In the genomic region with DNA sequence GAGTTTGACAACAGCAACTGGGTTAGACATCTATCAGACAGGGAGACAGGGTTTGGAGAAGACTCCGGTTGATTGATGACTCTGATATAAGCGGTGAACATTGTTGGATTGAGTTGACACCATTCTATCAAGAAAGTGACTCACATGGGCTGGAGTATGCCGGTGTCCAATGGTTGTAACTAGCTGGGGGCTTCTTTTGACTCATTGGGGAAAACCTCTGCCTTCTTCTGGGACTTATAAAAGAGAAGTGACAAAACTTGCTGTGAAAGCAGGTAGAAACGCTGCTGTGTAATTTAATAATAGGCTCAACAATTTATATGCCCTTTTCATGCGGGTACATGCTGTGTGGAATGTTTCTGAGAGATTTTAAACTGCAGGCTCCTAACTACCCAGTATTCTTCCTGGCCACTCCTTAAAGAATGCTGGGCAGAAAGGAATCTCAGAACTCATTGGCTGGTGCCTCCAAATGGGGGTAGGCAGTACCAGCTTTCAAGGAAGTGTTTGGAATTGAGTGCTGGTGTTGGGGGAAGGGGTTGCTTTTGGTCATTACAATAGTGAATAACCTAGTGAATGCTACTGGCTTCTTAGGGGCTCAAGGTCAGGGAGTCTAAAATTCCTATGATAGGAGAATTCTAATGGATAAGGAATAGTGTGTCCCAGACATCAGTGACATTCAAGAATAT, we compare ENCODE assay signal across 11 cellular contexts. TPM values are rescaled to one million over a fixed set of nuclear protein-coding genes. Genes with fewer than 3 reads are reported as not detected.
A peak's percentile ranks its signal among the peaks of the same experiment; 100 is the strongest.
DNase-seq lines count a peak whose midpoint lies in the region; ATAC-seq lines count a peak whose summit lies in the region.
"Had no signal": no experiment of that assay in that cellular context is flagged by ENCODE, and none has a peak within 500 bp of the region (broad histone marks: within the 10 kb centered on the region; RNA-seq: fewer than 3 reads in every experiment).

No MANE protein-coding gene starts in this region.

- peak overlapping the region; percentile 42 to 84 (median 76) for H3K4me3 Mint-ChIP-seq in CD8-positive, alpha-beta memory T cell
- peak overlapping the region; percentile 75 for H3K4me3 Mint-ChIP-seq in activated naive CD8-positive, alpha-beta T cell treated with anti-CD3 and anti-CD28 coated beads, Interleukin-2, amount 10 ng/mL, durations not matched to agents 7 days and 5 days
- peak overlapping the region in 2 of 8 donors; percentile 32 to 49 for H3K4me3 Mint-ChIP-seq in naive B cell
- H3K4me3 Mint-ChIP-seq: nephron had no signal

- peaks cover 12% of the 10 kb centered on the region for H3K36me3 ChIP-seq in CD8-positive, alpha-beta memory T cell (ENCODE audit: insufficient read depth, low read length)
- no peaks in the 10 kb centered on the region for H3K36me3 ChIP-seq in Karpas-422 (ENCODE audit: insufficient read depth, low read length)

- no peaks in the 10 kb centered on the region for H3K79me2 ChIP-seq in Karpas-422 (ENCODE audit: low read length)

- H3K9me3 Mint-ChIP-seq in CD8-positive, alpha-beta memory T cell: peaks cover 0 to 6% (median 0%) of the 10 kb centered on the region in 5 donors
- peaks cover 8% of the 10 kb centered on the region for H3K9me3 Mint-ChIP-seq in activated naive CD8-positive, alpha-beta T cell treated with anti-CD3 and anti-CD28 coated beads, Interleukin-2, amount 10 ng/mL, durations not matched to agents 7 days and 5 days
- peaks cover 2 to 11% (median 5%) of the 10 kb centered on the region in 7 donors for H3K9me3 Mint-ChIP-seq in naive B cell

- no peaks in the 10 kb centered on the region for H3K9me3 ChIP-seq in CD8-positive, alpha-beta memory T cell (ENCODE audit: low read length)
- H3K9me3 ChIP-seq in Karpas-422 (ENCODE audit: low read length): no peaks in the 10 kb centered on the region

- CTCF ChIA-PET in CD8-positive, alpha-beta memory T cell (lab: Charles Lee): interaction anchor here (2.1 to 17.8 kb wide), 5 partner anchors 10 to 108 kb away, joined by 6 to 263 read pairs (median 18); no protein-coding TSS in a partner anchor

- no peaks in the 10 kb centered on the region for H3K27me3 Mint-ChIP-seq in CD8-positive, alpha-beta memory T cell
- no peaks in the 10 kb centered on the region for H3K27me3 Mint-ChIP-seq in activated naive CD8-positive, alpha-beta T cell treated with anti-CD3 and anti-CD28 coated beads, Interleukin-2, amount 10 ng/mL, durations not matched to agents 7 days and 5 days
- no peaks in the 10 kb centered on the region for H3K27me3 Mint-ChIP-seq in naive B cell

- H3K9ac ChIP-seq in Karpas-422 (ENCODE audit: low read length): no peak overlapping the region

- POLR2A ChIA-PET in CD8-positive, alpha-beta memory T cell (lab: Charles Lee): interaction anchor here (0.8 to 9.9 kb wide), 9 partner anchors 10 to 42 kb away, joined by 3 to 135 read pairs (median 3); no protein-coding TSS in a partner anchor
- POLR2A ChIA-PET in activated naive CD8-positive, alpha-beta T cell treated with anti-CD3 and anti-CD28 coated beads, Interleukin-2, amount 10 ng/mL, durations not matched to agents 7 days and 5 days (lab: Charles Lee): interaction anchor here (0.6 to 11.5 kb wide), 7 partner anchors 10 to 159 kb away, joined by 3 to 204 read pairs (median 15); no protein-coding TSS in a partner anchor

- peaks cover 92 to 98% (median 97%) of the 10 kb centered on the region in 3 donors for H3K4me1 Mint-ChIP-seq in CD8-positive, alpha-beta memory T cell
- H3K4me1 Mint-ChIP-seq in activated naive CD8-positive, alpha-beta T cell treated with anti-CD3 and anti-CD28 coated beads, Interleukin-2, amount 10 ng/mL, durations not matched to agents 7 days and 5 days: peaks cover 82% of the 10 kb centered on the region
- peaks cover 41 to 58% (median 48%) of the 10 kb centered on the region in 3 donors for H3K4me1 Mint-ChIP-seq in naive B cell
- H3K4me1 Mint-ChIP-seq: nephron had no signal

- ATAC-seq in activated naive CD8-positive, alpha-beta T cell treated with anti-CD3 and anti-CD28 coated beads, Interleukin-2, amount 10 ng/mL, durations not matched to agents 7 days and 5 days (ENCODE audit: low read depth): no peak
- ATAC-seq in naive B cell (ENCODE audit: low read depth in 2 of 2) (no peak), GM18867 (IDR thresholded peaks at IDR 0.05; ENCODE audit: unreplicated experiment) (no peak), GM19452 (IDR thresholded peaks at IDR 0.05; ENCODE audit: unreplicated experiment) (no peak)
- ATAC-seq: SK-N-SH treated with all-trans-retinoic acid at 6 μM for 48 hours had no signal

- H3K27ac Mint-ChIP-seq in CD8-positive, alpha-beta memory T cell: peak overlapping the region; percentile 88 to 97 (median 96)
- peak overlapping the region; percentile 89 for H3K27ac Mint-ChIP-seq in activated naive CD8-positive, alpha-beta T cell treated with anti-CD3 and anti-CD28 coated beads, Interleukin-2, amount 10 ng/mL, durations not matched to agents 7 days and 5 days
- H3K27ac Mint-ChIP-seq in naive B cell: peak overlapping the region in 5 of 6 donors; percentile 2 to 93 (median 53)
- H3K27ac Mint-ChIP-seq: nephron had no signal

- H3K27ac ChIP-seq in CD8-positive, alpha-beta memory T cell (ENCODE audit: low read depth, low read length): peak overlapping the region; percentile 8
- H3K27ac ChIP-seq in Karpas-422 (ENCODE audit: low read length): no peak overlapping the region

- H2AFZ ChIP-seq in Karpas-422 (ENCODE audit: low read length): 0 out of 2 replicates have a peak overlapping the region, but pooled peaks have one; percentile 33

- peaks cover 96% of the 10 kb centered on the region for H3K4me1 ChIP-seq in CD8-positive, alpha-beta memory T cell (ENCODE audit: insufficient read depth, low read length)
- peaks cover 54% of the 10 kb centered on the region for H3K4me1 ChIP-seq in Karpas-422 (ENCODE audit: low read length)

- peaks cover 20 to 52% (median 33%) of the 10 kb centered on the region in 3 donors for H3K36me3 Mint-ChIP-seq in CD8-positive, alpha-beta memory T cell
- H3K36me3 Mint-ChIP-seq in activated naive CD8-positive, alpha-beta T cell treated with anti-CD3 and anti-CD28 coated beads, Interleukin-2, amount 10 ng/mL, durations not matched to agents 7 days and 5 days: peaks cover 53% of the 10 kb centered on the region
- H3K36me3 Mint-ChIP-seq in naive B cell: peaks cover 0 to 15% of the 10 kb centered on the region in 2 donors

- no peaks in the 10 kb centered on the region for H3K27me3 ChIP-seq in CD8-positive, alpha-beta memory T cell (ENCODE audit: insufficient read depth, low read length, poor library complexity, severe bottlenecking)
- no peaks in the 10 kb centered on the region for H3K27me3 ChIP-seq in Karpas-422 (ENCODE audit: low read length)

- peak overlapping the region; percentile 16 for H3K4me3 ChIP-seq in CD8-positive, alpha-beta memory T cell (ENCODE audit: low read length)
- H3K4me3 ChIP-seq in Karpas-422 (ENCODE audit: low read length): no peak overlapping the region

- no peaks in the 10 kb centered on the region for H3K9me2 ChIP-seq in Karpas-422 (replicated peaks; ENCODE audit: insufficient read depth, low read length)

- no peak overlapping the region for H3K4me2 ChIP-seq in Karpas-422 (ENCODE audit: low read depth, low read length, poor library complexity, severe bottlenecking)

- DNase-seq in CD8-positive, alpha-beta memory T cell: peak in 1 of 5 donors; percentile 52
- DNase-seq in Karpas-422 (no peak), naive B cell (no peak), HCEC 1CT (no peak), NCI-H146 (lab: John Stamatoyannopoulos, UW) (no peak)
- DNase-seq in activated naive CD8-positive, alpha-beta T cell treated with anti-CD3 and anti-CD28 coated beads, Interleukin-2, amount 10 ng/mL, durations not matched to agents 7 days and 5 days: no peak
- DNase-seq: NCI-H1694 treated with DMSO at 0.1 percent for 48 hours had no signal

- no peaks in the 10 kb centered on the region for H4K20me1 ChIP-seq in Karpas-422 (ENCODE audit: insufficient read depth, low read depth, low read length)

RNA-seq across cellular contexts. Expression of a gene that starts 43.9 kb away (rescaled TPM):
- 10 to 100 TPM; 75.9 to 84.2 TPM for total RNA-seq in CD8-positive, alpha-beta memory T cell
- 282 TPM for polyA plus RNA-seq in CD8-positive, alpha-beta memory T cell
- total RNA-seq in Karpas-422 (2014; rRNA removed; shearing (Covaris generic); ENCODE audit: low replicate concordance): 2.7 and 2.8 TPM in 2 replicates
- total RNA-seq in activated naive CD8-positive, alpha-beta T cell treated with anti-CD3 and anti-CD28 coated beads, Interleukin-2, amount 10 ng/mL, durations not matched to agents 7 days and 5 days: 100 to 1,000 TPM; 355 to 358 TPM
- 1 to 10 TPM; 1.4 to 4.1 (median 2.0) TPM for polyA plus RNA-seq in naive B cell (ENCODE audit: low read depth in 6 of 6)

Comparison
In these comparisons a context has a peak if more than half of its experiments do, and no peak if none do; other contexts are left out.
1. RNA of a gene that starts 43.9 kb away (total RNA-seq): 355 to 358 TPM in activated naive CD8-positive, alpha-beta T cell treated with anti-CD3 and anti-CD28 coated beads, Interleukin-2, amount 10 ng/mL, durations not matched to agents 7 days and 5 days and 75.9 to 84.2 TPM in CD8-positive, alpha-beta memory T cell; 2.7 to 2.8 TPM in Karpas-422; every median in the first group is over 10 times any median in the second.
2. Peak in every context shown above with its lines, with median percentiles within 50 percentile points of each other: H3K27ac Mint-ChIP-seq.